Comparison of ENCODE assay signal across 9 cellular contexts in the genomic region with DNA sequence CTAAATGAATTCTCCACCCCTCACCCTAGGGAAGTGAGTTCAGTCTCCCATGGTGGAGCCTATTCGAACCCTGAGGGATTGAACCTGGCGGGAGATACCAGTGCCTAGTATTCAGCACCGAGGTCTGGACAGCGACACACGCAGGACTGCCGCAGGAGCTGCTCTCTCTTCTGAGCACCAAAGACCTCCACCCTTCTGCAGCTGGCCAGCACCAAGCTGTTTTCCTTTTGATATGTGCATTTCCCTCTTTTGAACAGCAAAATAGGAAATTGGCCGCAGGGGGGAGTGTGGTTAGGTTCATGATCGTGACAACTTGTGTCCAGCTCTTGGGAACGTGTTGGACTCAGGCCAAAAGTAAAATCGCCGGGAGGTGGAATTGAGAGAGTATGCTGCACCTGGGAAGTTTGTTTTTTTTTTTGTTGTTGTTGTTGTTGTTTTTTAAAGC. TPM values are rescaled to one million over a fixed set of nuclear protein-coding genes. Genes with fewer than 3 reads are reported as not detected.
DNase-seq lines count a peak whose midpoint lies in the region; ATAC-seq and TF ChIP-seq lines count a peak whose summit lies in the region.
"Had no signal": no experiment of that assay in that cellular context is flagged by ENCODE, and none has a peak within 500 bp of the region (broad histone marks: within the 10 kb centered on the region; RNA-seq: fewer than 3 reads in every experiment).

No MANE protein-coding gene starts in this region.

- H3K9me3 Mint-ChIP-seq in brain: peaks cover 0 to 4% (median 0%) of the 10 kb centered on the region in 5 experiments

- H3K9me3 ChIP-seq in Karpas-422 (ENCODE audit: low read length) (no peaks in the 10 kb centered on the region), SJSA1 (replicated peaks) (no peaks in the 10 kb centered on the region)

- no peaks in the 10 kb centered on the region for H3K36me3 Mint-ChIP-seq in brain

- H3K27me3 Mint-ChIP-seq in brain: peaks cover 26% of the 10 kb centered on the region

- no peak overlapping the region for H3K4me2 ChIP-seq in Karpas-422 (ENCODE audit: low read depth, low read length, poor library complexity, severe bottlenecking)

- no peak overlapping the region for H3K9ac ChIP-seq in Karpas-422 (ENCODE audit: low read length)

- peak; percentile 17 to 20 for TF ChIP-seq CTCF in brain (conservative IDR thresholded peaks at IDR 0.05)

- H3K9me2 ChIP-seq in Karpas-422 (replicated peaks; ENCODE audit: insufficient read depth, low read length): no peaks in the 10 kb centered on the region

- H3K4me1 ChIP-seq in Karpas-422 (ENCODE audit: low read length) (no peaks in the 10 kb centered on the region), SJSA1 (replicated peaks) (no peaks in the 10 kb centered on the region; the same call in 1 of the 2 replicates)

- DNase-seq in COR-L47 (lab: John Stamatoyannopoulos, UW): peak; percentile 94
- peak; percentile 64 for DNase-seq in Karpas-422
- DNase-seq in SJSA1 (ENCODE audit: low read depth in 1 of 2, low spot score in 2 of 2): peak; percentile 31 to 71
- DNase-seq in iPS-NIHi7 (ENCODE audit: extremely low spot score): peak; percentile 85
- peak; percentile 45 to 46 for DNase-seq in stimulated activated CD4-positive, alpha-beta T cell treated with anti-CD3 and anti-CD28 coated beads, Interleukin-2, amount 100 ng/mL, for 48 hours

- H3K27ac Mint-ChIP-seq in brain: peak overlapping the region in 1 of 5 experiments; percentile 25

- no peaks in the 10 kb centered on the region for H3K36me3 ChIP-seq in Karpas-422 (ENCODE audit: insufficient read depth, low read length)
- no peaks in the 10 kb centered on the region for H3K36me3 ChIP-seq in SJSA1

- H2AFZ ChIP-seq in Karpas-422 (ENCODE audit: low read length): no peak overlapping the region

- H3K4me3 Mint-ChIP-seq in brain: peak overlapping the region; percentile 86 to 96 (median 92)

- no peaks in the 10 kb centered on the region for H3K27me3 ChIP-seq in Karpas-422 (ENCODE audit: low read length)
- peaks cover 31% of the 10 kb centered on the region for H3K27me3 ChIP-seq in SJSA1 (replicated peaks)

- H3K4me1 Mint-ChIP-seq in brain: peaks cover 43% of the 10 kb centered on the region

- no peaks in the 10 kb centered on the region for H3K79me2 ChIP-seq in Karpas-422 (ENCODE audit: low read length)

- ATAC-seq in GM21423 (IDR thresholded peaks at IDR 0.05; ENCODE audit: unreplicated experiment): peak; percentile 62
- ATAC-seq in HG03469 (IDR thresholded peaks at IDR 0.05; ENCODE audit: unreplicated experiment): no peak

- H4K20me1 ChIP-seq in Karpas-422 (ENCODE audit: insufficient read depth, low read depth, low read length): no peaks in the 10 kb centered on the region

- H3K27ac ChIP-seq in Karpas-422 (ENCODE audit: low read length): no peak overlapping the region
- no peak overlapping the region for H3K27ac ChIP-seq in SJSA1
- H3K27ac ChIP-seq: HL-60 had no signal

- H3K4me3 ChIP-seq in Karpas-422 (ENCODE audit: low read length) (no peak overlapping the region), SJSA1 (no peak overlapping the region)

RNA-seq across cellular contexts. Expression of a gene that starts 1.2 kb away (rescaled TPM):
- not detected in 2 replicates for total RNA-seq in Karpas-422 (2014; rRNA removed; shearing (Covaris generic); ENCODE audit: low replicate concordance)
- total RNA-seq in SJSA1 (2014; rRNA removed; shearing (Covaris generic)): not detected in 2 replicates
- polyA plus RNA-seq in brain (ENCODE audit: insufficient read depth, low read depth, low replicate concordance): 56.3 TPM
